Comparison of ENCODE assay signal across 24 cellular contexts in the genomic region with DNA sequence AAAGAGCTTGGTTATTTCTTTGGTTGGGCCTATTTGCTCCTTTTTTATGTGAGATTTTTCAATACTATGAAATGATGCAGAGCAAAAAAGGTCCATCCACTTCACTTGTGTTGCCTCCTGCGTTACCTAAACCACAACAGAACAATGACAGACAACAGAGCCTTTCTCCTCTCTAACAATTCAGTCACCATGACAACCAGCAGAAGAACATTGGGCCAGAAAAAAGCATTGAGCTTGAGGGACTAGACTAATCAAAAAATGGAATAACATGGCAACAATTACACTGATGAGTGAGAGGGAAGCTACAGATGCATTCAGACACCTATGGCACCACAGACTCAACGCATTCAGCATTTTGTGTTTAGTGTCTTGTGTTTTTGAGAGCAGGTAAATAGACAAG. TPM values are rescaled to one million over a fixed set of nuclear protein-coding genes. Genes with fewer than 3 reads are reported as not detected.
A peak's percentile ranks its signal among the peaks of the same experiment; 100 is the strongest.
DNase-seq lines count a peak whose midpoint lies in the region; ATAC-seq and TF ChIP-seq lines count a peak whose summit lies in the region.
"Had no signal": no experiment of that assay in that cellular context is flagged by ENCODE, and none has a peak within 500 bp of the region (broad histone marks: within the 10 kb centered on the region; RNA-seq: fewer than 3 reads in every experiment).

No MANE protein-coding gene starts in this region.

- BruUV-seq in PC-9 (replicated peaks; lab: Mats Ljungman, UMichigan): no TSS peak

- no peaks in the 10 kb centered on the region for H3K36me3 ChIP-seq in lower lobe of right lung
- H3K36me3 ChIP-seq in PC-9 (ENCODE audit: low read depth): no peaks in the 10 kb centered on the region
- H3K36me3 ChIP-seq: sigmoid colon, tibial nerve had no signal

- H3K36me3 Mint-ChIP-seq in mesothelial cell of epicardium: no peaks in the 10 kb centered on the region
- H3K36me3 Mint-ChIP-seq: activated naive CD4-positive, alpha-beta T cell treated with anti-CD3 and anti-CD28 coated beads, Interleukin-2, amount 10 ng/mL, durations not matched to agents 7 days and 5 days; CD4-positive, alpha-beta memory T cell; stimulated activated memory B cell treated with anti-CD40 and anti-IgM and Interleukin-4, amounts not matched to agents 10 μg/mL and 1 μg/mL and 100 μg/mL, for 72 hours; T-cell had no signal

- H3K27me3 ChIP-seq in lower lobe of right lung (ENCODE audit: low read depth): no peaks in the 10 kb centered on the region
- no peaks in the 10 kb centered on the region for H3K27me3 ChIP-seq in PC-9 (ENCODE audit: insufficient read depth, low read depth)
- H3K27me3 ChIP-seq: sigmoid colon, tibial nerve had no signal

- CTCF ChIA-PET in PC-9 (lab: Charles Lee): no interaction called here

- ATAC-seq in lower lobe of right lung (no peak), left cardiac atrium (no peak)
- ATAC-seq: stimulated activated memory B cell treated with anti-CD40 and anti-IgM and Interleukin-4, amounts not matched to agents 10 μg/mL and 1 μg/mL and 100 μg/mL, for 72 hours; T-cell had no signal

- H3K9me3 ChIP-seq in lower lobe of right lung: no peaks in the 10 kb centered on the region
- no peaks in the 10 kb centered on the region for H3K9me3 ChIP-seq in PC-9 (ENCODE audit: insufficient read depth, low read depth)
- H3K9me3 ChIP-seq: sigmoid colon, tibial nerve had no signal

- peaks cover 12% of the 10 kb centered on the region for H3K4me1 ChIP-seq in lower lobe of right lung
- no peaks in the 10 kb centered on the region for H3K4me1 ChIP-seq in PC-9 (replicated peaks; ENCODE audit: insufficient read depth)
- H3K4me1 ChIP-seq: sigmoid colon, tibial nerve had no signal

- no peak overlapping the region for H3K4me3 Mint-ChIP-seq in mesothelial cell of epicardium
- H3K4me3 Mint-ChIP-seq: activated naive CD4-positive, alpha-beta T cell treated with anti-CD3 and anti-CD28 coated beads, Interleukin-2, amount 10 ng/mL, durations not matched to agents 7 days and 5 days; CD4-positive, alpha-beta memory T cell; stimulated activated memory B cell treated with anti-CD40 and anti-IgM and Interleukin-4, amounts not matched to agents 10 μg/mL and 1 μg/mL and 100 μg/mL, for 72 hours; T-cell had no signal

- H3K27ac ChIP-seq in lower lobe of right lung (peak overlapping the region; percentile 31), PC-9 (no peak overlapping the region)
- H3K27ac ChIP-seq: epithelial cell of prostate, sigmoid colon, tibial nerve had no signal

- TF ChIP-seq CTCF in lower lobe of right lung (IDR thresholded peaks at IDR 0.05): no peak
- TF ChIP-seq CTCF in PC-9 (conservative IDR thresholded peaks at IDR 0.05): no peak
- TF ChIP-seq CTCF in mesothelial cell of epicardium (IDR thresholded peaks at IDR 0.05; ENCODE audit: unreplicated experiment): no peak

- no peak overlapping the region for H3K4me2 ChIP-seq in PC-9

- H3K4me1 Mint-ChIP-seq in mesothelial cell of epicardium: no peaks in the 10 kb centered on the region
- H3K4me1 Mint-ChIP-seq: activated naive CD4-positive, alpha-beta T cell treated with anti-CD3 and anti-CD28 coated beads, Interleukin-2, amount 10 ng/mL, durations not matched to agents 7 days and 5 days; CD4-positive, alpha-beta memory T cell; stimulated activated memory B cell treated with anti-CD40 and anti-IgM and Interleukin-4, amounts not matched to agents 10 μg/mL and 1 μg/mL and 100 μg/mL, for 72 hours; T-cell had no signal

- H3K4me3 ChIP-seq in lower lobe of right lung: no peak overlapping the region
- H3K4me3 ChIP-seq in PC-9: no peak overlapping the region
- H3K4me3 ChIP-seq: dorsolateral prefrontal cortex, sigmoid colon, tibial nerve had no signal

- H3F3A ChIP-seq in PC-9 (ENCODE audit: insufficient read depth, low read depth): no peaks in the 10 kb centered on the region

- no peaks in the 10 kb centered on the region for H4K20me1 ChIP-seq in PC-9 (ENCODE audit: insufficient read depth)

- peak; percentile 93 for DNase-seq in DMS53 (lab: John Stamatoyannopoulos, UW)
- peak; percentile 35 for DNase-seq in NCI-H1105 treated with DMSO at 0.1 percent for 48 hours (lab: John Stamatoyannopoulos, UW)
- peak; percentile 26 for DNase-seq in NCI-H69 (lab: John Stamatoyannopoulos, UW)
- DNase-seq in lower lobe of right lung: no peak
- DNase-seq in PC-9: no peak
- no peak for DNase-seq in NCI-H82 (lab: John Stamatoyannopoulos, UW)
- DNase-seq in left cardiac atrium: no peak
- DNase-seq in mesothelial cell of epicardium (ENCODE audit: low spot score in 2 of 2, unreplicated experiment in 2 of 2): no peak
- DNase-seq: activated naive CD4-positive, alpha-beta T cell treated with anti-CD3 and anti-CD28 coated beads, Interleukin-2, amount 10 ng/mL, durations not matched to agents 7 days and 5 days; aorta; CD4-positive, alpha-beta memory T cell; central memory CD4-positive, alpha-beta T cell; dorsolateral prefrontal cortex; foreskin fibroblast; KG1; NCI-H524; occipital lobe; OCI-M1; SHP77 treated with DMSO at 0.1 percent for 48 hours; sigmoid colon; T-cell had no signal

- H3K9me2 ChIP-seq in PC-9 (ENCODE audit: insufficient read depth): no peaks in the 10 kb centered on the region

- H3K79me2 ChIP-seq in PC-9 (ENCODE audit: low read depth): no peaks in the 10 kb centered on the region

- intact Hi-C loops in lower lobe of right lung (cut with DNase I): no loop called here
- intact Hi-C loops in PC-9 (cut with micrococcal nuclease; ENCODE audit: unreplicated experiment): no loop called here
- intact Hi-C loops in left cardiac atrium (cut with DNase I): no loop called here

- peaks cover 51% of the 10 kb centered on the region for H3K27me3 Mint-ChIP-seq in mesothelial cell of epicardium (ENCODE audit: low read depth)

- POLR2A ChIA-PET in PC-9 (lab: Charles Lee; ENCODE audit: unreplicated experiment): interaction anchor here (0.6 kb wide), 1 partner anchor 153 kb away, joined by 4 read pairs; no protein-coding TSS in a partner anchor

- H3K27ac Mint-ChIP-seq in mesothelial cell of epicardium: no peak overlapping the region
- H3K27ac Mint-ChIP-seq: activated naive CD4-positive, alpha-beta T cell treated with anti-CD3 and anti-CD28 coated beads, Interleukin-2, amount 10 ng/mL, durations not matched to agents 7 days and 5 days; CD4-positive, alpha-beta memory T cell; stimulated activated memory B cell treated with anti-CD40 and anti-IgM and Interleukin-4, amounts not matched to agents 10 μg/mL and 1 μg/mL and 100 μg/mL, for 72 hours; T-cell had no signal

- H3K9me3 Mint-ChIP-seq in mesothelial cell of epicardium: no peaks in the 10 kb centered on the region
- H3K9me3 Mint-ChIP-seq: activated naive CD4-positive, alpha-beta T cell treated with anti-CD3 and anti-CD28 coated beads, Interleukin-2, amount 10 ng/mL, durations not matched to agents 7 days and 5 days; CD4-positive, alpha-beta memory T cell; stimulated activated memory B cell treated with anti-CD40 and anti-IgM and Interleukin-4, amounts not matched to agents 10 μg/mL and 1 μg/mL and 100 μg/mL, for 72 hours; T-cell had no signal

- H2AFZ ChIP-seq in PC-9: no peak overlapping the region

RNA-seq across cellular contexts. Expression of gene PTCSC3, which starts 44.6 kb away (rescaled TPM):
- total RNA-seq in lower lobe of right lung: 1.5 TPM
- not detected in 2 replicates for total RNA-seq in PC-9 (2021)
- not detected for total RNA-seq in left cardiac atrium
- not detected in 3 replicates for total RNA-seq in mesothelial cell of epicardium
- total RNA-seq: aorta; CD4-positive, alpha-beta memory T cell; dorsolateral prefrontal cortex; occipital lobe; sigmoid colon; T-cell; tibial nerve had no signal

Comparison
In these comparisons a context has a peak if more than half of its experiments do, and no peak if none do; other contexts are left out.
1. DNase-seq: peak in DMS53 (single experiment), NCI-H1105 treated with DMSO at 0.1 percent for 48 hours (single experiment) and NCI-H69 (single experiment); none in lower lobe of right lung (single experiment), PC-9 (0 of 2), NCI-H82 (single experiment), left cardiac atrium (single experiment) and mesothelial cell of epicardium (0 of 2).